In genomic region chr3:32334675-32335074, GRCh38 we compare ENCODE assay signal across 10 cellular contexts. TPM values are rescaled to one million over a fixed set of nuclear protein-coding genes. Genes with fewer than 3 reads are reported as not detected.
DNase-seq lines count a peak whose midpoint lies in the region; ATAC-seq and TF ChIP-seq lines count a peak whose summit lies in the region.
"Had no signal": no experiment of that assay in that cellular context is flagged by ENCODE, and none has a peak within 500 bp of the region (broad histone marks: within the 10 kb centered on the region; RNA-seq: fewer than 3 reads in every experiment).

No MANE protein-coding gene starts in this region.

- ATAC-seq in upper lobe of left lung (ENCODE audit: low FRiP score in 2 of 2) (no peak), GM18861 (IDR thresholded peaks at IDR 0.05; ENCODE audit: unreplicated experiment) (no peak)
- ATAC-seq: left ventricle myocardium superior had no signal

- H3K36me3 Mint-ChIP-seq in endothelial cell (ENCODE audit: low read depth, unreplicated experiment), result no peaks in the 10 kb centered on the region

- no peak overlapping the region for H3K4me3 Mint-ChIP-seq in endothelial cell (ENCODE audit: unreplicated experiment)

- 74 to 84% methylated on average over 3 to 4 of the region's 4 CpGs for WGBS in upper lobe of left lung, 2 donors

- TF ChIP-seq EP300 in upper lobe of left lung (IDR thresholded peaks at IDR 0.05), result no peak

- TF ChIP-seq CTCF in endothelial cell (IDR thresholded peaks at IDR 0.05; ENCODE audit: unreplicated experiment) (peak; percentile 12), upper lobe of left lung (IDR thresholded peaks at IDR 0.05) (peak in 1 of 6 experiments; percentile 19)

- no peak overlapping the region for H3K4me3 ChIP-seq in Jurkat, Clone E6-1 (ENCODE audit: low read length)
- no peak overlapping the region for H3K4me3 ChIP-seq in upper lobe of left lung
- H3K4me3 ChIP-seq: uterus had no signal

- peak; percentile 26 for DNase-seq in Jurkat, Clone E6-1 (ENCODE audit: low read depth, low spot score)
- peak; percentile 67 for DNase-seq in activated CD4-positive, alpha-beta T cell treated with anti-CD3 and anti-CD28 coated beads for 48 hours
- DNase-seq in endothelial cell (ENCODE audit: low spot score) (peak; percentile 25), upper lobe of left lung (no peak), NCI-H2196 (lab: John Stamatoyannopoulos, UW; ENCODE audit: unreplicated experiment) (no peak), cardiac septum (ENCODE audit: low spot score) (no peak)
- peak; percentile 16 to 48 (median 43) for DNase-seq in stimulated activated CD4-positive, alpha-beta T cell treated with anti-CD3 and anti-CD28 coated beads, TNF-alpha, amount 100 ng/mL, for 4 hours (ENCODE audit: low read depth in 3 of 3)
- DNase-seq: left ventricle myocardium superior, uterus had no signal

- no peaks in the 10 kb centered on the region for H3K27me3 ChIP-seq in upper lobe of left lung
- H3K27me3 ChIP-seq: uterus had no signal

- no peak overlapping the region for H3K27ac ChIP-seq in upper lobe of left lung
- H3K27ac ChIP-seq: uterus had no signal

- intact Hi-C loops in cardiac septum (cut with DNase I), result no loop called here

- H3K36me3 ChIP-seq in upper lobe of left lung, result no peaks in the 10 kb centered on the region
- H3K36me3 ChIP-seq: uterus had no signal

- H3K9me3 ChIP-seq in upper lobe of left lung, result no peaks in the 10 kb centered on the region
- H3K9me3 ChIP-seq: uterus had no signal

- peaks cover 0 to 19% (median 13%) of the 10 kb centered on the region in 4 donors for H3K4me1 ChIP-seq in upper lobe of left lung
- H3K4me1 ChIP-seq: uterus had no signal

- H3K9me3 Mint-ChIP-seq in endothelial cell (ENCODE audit: unreplicated experiment), result no peaks in the 10 kb centered on the region

- H3K4me1 Mint-ChIP-seq in endothelial cell (ENCODE audit: unreplicated experiment), result peaks cover 32% of the 10 kb centered on the region

- no peak for TF ChIP-seq POLR2A in upper lobe of left lung (IDR thresholded peaks at IDR 0.05)

- H3K27me3 Mint-ChIP-seq in endothelial cell (ENCODE audit: unreplicated experiment), result no peaks in the 10 kb centered on the region

- no peak overlapping the region for H3K27ac Mint-ChIP-seq in endothelial cell (ENCODE audit: unreplicated experiment)

RNA-seq across cellular contexts. Expression of gene CMTM7, which starts 57.0 kb away (rescaled TPM):
- not detected for polyA plus RNA-seq in Jurkat, Clone E6-1 (2012; ENCODE audit: insufficient read depth, insufficient read length)
- 54.4 TPM for total RNA-seq in endothelial cell (ENCODE audit: unreplicated experiment)
- total RNA-seq in upper lobe of left lung, result 100 to 1,000 TPM in 1 of 6 donors, 10 to 100 TPM in 5; 39.4 to 103 (median 49.7) TPM
- total RNA-seq in cardiac septum, result 4.0 TPM

Comparison
In these comparisons a context has a peak if more than half of its experiments do, and no peak if none do; other contexts are left out.
1. DNase-seq: peak in Jurkat, Clone E6-1 (single experiment), activated CD4-positive, alpha-beta T cell treated with anti-CD3 and anti-CD28 coated beads for 48 hours (single experiment), endothelial cell (single experiment) and stimulated activated CD4-positive, alpha-beta T cell treated with anti-CD3 and anti-CD28 coated beads, TNF-alpha, amount 100 ng/mL, for 4 hours (3 of 3); none in upper lobe of left lung (0 of 2), NCI-H2196 (single experiment) and cardiac septum (single experiment).